ENCODE assay signal across 10 cellular contexts in genomic region chrX:135050603-135051002, GRCh38.
DNase-seq lines count a peak whose midpoint lies in the region; ATAC-seq lines count a peak whose summit lies in the region.
"Had no signal": no experiment of that assay in that cellular context is flagged by ENCODE, and none has a peak within 500 bp of the region (broad histone marks: within the 10 kb centered on the region; RNA-seq: fewer than 3 reads in every experiment).

No MANE protein-coding gene starts in this region.

- no peak for DNase-seq in activated T-cell treated with anti-CD3 and anti-CD28 coated beads, Interleukin-2, amount 50 U/mL, for 24 hours
- DNase-seq in activated T-cell treated with anti-CD3 and anti-CD28 coated beads for 4 hours (no peak), NCI-H82 (lab: John Stamatoyannopoulos, UW) (no peak), DMS 273 treated with DMSO at 0.1 percent for 48 hours (lab: John Stamatoyannopoulos, UW) (no peak)
- DNase-seq in stimulated activated naive B cell treated with anti-CD40 and anti-IgM and Interleukin-4, amounts not matched to agents 10 μg/mL and 1 μg/mL and 100 μg/mL, for 72 hours, result no peak
- no peak for DNase-seq in activated effector memory CD4-positive, alpha-beta T cell treated with Interleukin-2 at 50 U/mL for 16 hours
- DNase-seq: AML-193 had no signal

- H3K9me3 ChIP-seq in iPS-18a (ENCODE audit: control insufficient read depth, low read depth, low read length), result peaks cover 29% of the 10 kb centered on the region

- H3K4me3 ChIP-seq in iPS-18a (ENCODE audit: low read length), result peak overlapping the region; percentile 73

- H3K27me3 Mint-ChIP-seq in activated T-cell treated with anti-CD3 and anti-CD28 coated beads, Interleukin-2, amount 50 U/mL, for 24 hours, result peaks cover 26% of the 10 kb centered on the region
- H3K27me3 Mint-ChIP-seq in activated naive CD8-positive, alpha-beta T cell, result no peaks in the 10 kb centered on the region
- no peaks in the 10 kb centered on the region for H3K27me3 Mint-ChIP-seq in stimulated activated naive B cell treated with anti-CD40 and anti-IgM and Interleukin-4, amounts not matched to agents 10 μg/mL and 1 μg/mL and 100 μg/mL, for 72 hours

- H3K4me3 Mint-ChIP-seq in activated T-cell treated with anti-CD3 and anti-CD28 coated beads, Interleukin-2, amount 50 U/mL, for 24 hours, result peak overlapping the region; percentile 80
- peak overlapping the region; percentile 89 for H3K4me3 Mint-ChIP-seq in activated naive CD8-positive, alpha-beta T cell
- peak overlapping the region; percentile 91 for H3K4me3 Mint-ChIP-seq in stimulated activated naive B cell treated with anti-CD40 and anti-IgM and Interleukin-4, amounts not matched to agents 10 μg/mL and 1 μg/mL and 100 μg/mL, for 72 hours

- no peak overlapping the region for H3K9ac ChIP-seq in iPS-18a (ENCODE audit: low read length)

- peaks cover 23% of the 10 kb centered on the region for H3K4me1 Mint-ChIP-seq in activated T-cell treated with anti-CD3 and anti-CD28 coated beads, Interleukin-2, amount 50 U/mL, for 24 hours (ENCODE audit: low read depth)
- H3K4me1 Mint-ChIP-seq in activated naive CD8-positive, alpha-beta T cell (ENCODE audit: low read depth), result peaks cover 23% of the 10 kb centered on the region
- H3K4me1 Mint-ChIP-seq in stimulated activated naive B cell treated with anti-CD40 and anti-IgM and Interleukin-4, amounts not matched to agents 10 μg/mL and 1 μg/mL and 100 μg/mL, for 72 hours, result peaks cover 8 to 20% of the 10 kb centered on the region in 2 donors

- H3K27ac ChIP-seq in iPS-18a (ENCODE audit: low read length), result no peak overlapping the region

- H3K36me3 Mint-ChIP-seq in activated T-cell treated with anti-CD3 and anti-CD28 coated beads, Interleukin-2, amount 50 U/mL, for 24 hours (ENCODE audit: low read depth), result peaks cover 20% of the 10 kb centered on the region
- H3K36me3 Mint-ChIP-seq in activated naive CD8-positive, alpha-beta T cell, result peaks cover 3% of the 10 kb centered on the region
- H3K36me3 Mint-ChIP-seq in stimulated activated naive B cell treated with anti-CD40 and anti-IgM and Interleukin-4, amounts not matched to agents 10 μg/mL and 1 μg/mL and 100 μg/mL, for 72 hours, result peaks cover 6 to 12% of the 10 kb centered on the region in 2 donors

- no peak for ATAC-seq in stimulated activated naive B cell treated with anti-CD40 and anti-IgM and Interleukin-4, amounts not matched to agents 10 μg/mL and 1 μg/mL and 100 μg/mL, for 72 hours (replicated peaks)
- ATAC-seq: activated naive CD4-positive, alpha-beta T cell treated with anti-CD3 and anti-CD28 coated beads, Interleukin-2, amount 50 U/mL, for 72 hours had no signal

- peaks cover 12% of the 10 kb centered on the region for H3K4me1 ChIP-seq in iPS-18a (ENCODE audit: control insufficient read depth, low read depth, low read length)

- no peak overlapping the region for H3K27ac Mint-ChIP-seq in activated T-cell treated with anti-CD3 and anti-CD28 coated beads, Interleukin-2, amount 50 U/mL, for 24 hours
- H3K27ac Mint-ChIP-seq in activated naive CD8-positive, alpha-beta T cell, result peak overlapping the region; percentile 64
- no peak overlapping the region for H3K27ac Mint-ChIP-seq in stimulated activated naive B cell treated with anti-CD40 and anti-IgM and Interleukin-4, amounts not matched to agents 10 μg/mL and 1 μg/mL and 100 μg/mL, for 72 hours

- no peaks in the 10 kb centered on the region for H3K9me3 Mint-ChIP-seq in activated T-cell treated with anti-CD3 and anti-CD28 coated beads, Interleukin-2, amount 50 U/mL, for 24 hours
- H3K9me3 Mint-ChIP-seq in activated naive CD8-positive, alpha-beta T cell (ENCODE audit: low read depth), result no peaks in the 10 kb centered on the region
- no peaks in the 10 kb centered on the region for H3K9me3 Mint-ChIP-seq in stimulated activated naive B cell treated with anti-CD40 and anti-IgM and Interleukin-4, amounts not matched to agents 10 μg/mL and 1 μg/mL and 100 μg/mL, for 72 hours
- H3K9me3 Mint-ChIP-seq: activated naive CD4-positive, alpha-beta T cell treated with anti-CD3 and anti-CD28 coated beads, Interleukin-2, amount 50 U/mL, for 72 hours had no signal

- H3K36me3 ChIP-seq in iPS-18a (ENCODE audit: control insufficient read depth, low read depth, low read length), result no peaks in the 10 kb centered on the region

- H3K27me3 ChIP-seq in iPS-18a (ENCODE audit: control insufficient read depth, insufficient read depth, low read length), result no peaks in the 10 kb centered on the region
